Comparison of ENCODE assay signal across 8 cellular contexts in the genomic region with DNA sequence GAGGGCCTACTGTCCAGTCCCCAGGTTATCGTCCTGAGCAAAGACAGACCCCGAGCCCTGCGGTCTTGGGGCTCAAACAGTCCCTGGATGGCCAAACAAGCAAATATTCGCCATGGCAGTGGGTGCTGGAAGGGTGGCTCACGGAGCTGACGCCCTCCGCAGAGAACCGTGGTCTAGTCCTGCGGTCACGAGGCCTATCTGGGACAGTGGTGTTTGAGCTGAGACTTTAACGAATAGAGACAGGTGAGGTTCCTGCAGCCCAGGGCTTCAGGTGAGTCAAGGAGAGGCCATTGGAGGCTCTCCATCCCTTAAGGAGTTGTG. TPM values are rescaled to one million over a fixed set of nuclear protein-coding genes. Genes with fewer than 3 reads are reported as not detected.
DNase-seq lines count a peak whose midpoint lies in the region.

No MANE protein-coding gene starts in this region.

- no peaks in the 10 kb centered on the region for H3K27me3 Mint-ChIP-seq in activated T-cell treated with anti-CD3 and anti-CD28 coated beads, Interleukin-2, amount 50 U/mL, for 24 hours
- H3K27me3 Mint-ChIP-seq in activated naive CD8-positive, alpha-beta T cell treated with anti-CD3 and anti-CD28 coated beads for 36 hours: no peaks in the 10 kb centered on the region

- H3K27ac Mint-ChIP-seq in activated T-cell treated with anti-CD3 and anti-CD28 coated beads, Interleukin-2, amount 50 U/mL, for 24 hours: peak overlapping the region; percentile 83
- peak overlapping the region; percentile 94 for H3K27ac Mint-ChIP-seq in activated naive CD8-positive, alpha-beta T cell treated with anti-CD3 and anti-CD28 coated beads for 36 hours

- peak overlapping the region; percentile 82 for H3K4me3 Mint-ChIP-seq in activated T-cell treated with anti-CD3 and anti-CD28 coated beads, Interleukin-2, amount 50 U/mL, for 24 hours
- H3K4me3 Mint-ChIP-seq in activated naive CD8-positive, alpha-beta T cell treated with anti-CD3 and anti-CD28 coated beads for 36 hours: peak overlapping the region; percentile 78

- no peak for DNase-seq in activated T-cell treated with anti-CD3 and anti-CD28 coated beads, Interleukin-2, amount 50 U/mL, for 24 hours
- DNase-seq in activated T-cell treated with anti-CD3 and anti-CD28 coated beads for 4 hours (no peak), inferior parietal cortex (ENCODE audit: extremely low spot score) (peak; percentile 12), substantia nigra (lab: John Stamatoyannopoulos, UW) (peak in 3 of 49 donors; percentile 18 to 59 (median 56)), NCI-H1092 (lab: John Stamatoyannopoulos, UW) (no peak), ureter (ENCODE audit: low spot score) (no peak)
- DNase-seq in activated naive CD8-positive, alpha-beta T cell treated with anti-CD3 and anti-CD28 coated beads for 36 hours: no peak
- DNase-seq in activated CD4-positive, CD25-positive, alpha-beta regulatory T cell treated with anti-CD3 and anti-CD28 coated beads, Interleukin-2, amount 50 U/mL, for 72 hours: no peak

- peaks cover 58% of the 10 kb centered on the region for H3K4me1 Mint-ChIP-seq in activated T-cell treated with anti-CD3 and anti-CD28 coated beads, Interleukin-2, amount 50 U/mL, for 24 hours (ENCODE audit: low read depth)
- peaks cover 48% of the 10 kb centered on the region for H3K4me1 Mint-ChIP-seq in activated naive CD8-positive, alpha-beta T cell treated with anti-CD3 and anti-CD28 coated beads for 36 hours

- H3K27ac ChIP-seq in substantia nigra (ENCODE audit: low read depth, low read length, poor library complexity, severe bottlenecking): peak overlapping the region; percentile 81

- H3K36me3 Mint-ChIP-seq in activated T-cell treated with anti-CD3 and anti-CD28 coated beads, Interleukin-2, amount 50 U/mL, for 24 hours (ENCODE audit: low read depth): peaks cover 38% of the 10 kb centered on the region
- peaks cover 42% of the 10 kb centered on the region for H3K36me3 Mint-ChIP-seq in activated naive CD8-positive, alpha-beta T cell treated with anti-CD3 and anti-CD28 coated beads for 36 hours

- peaks cover 12% of the 10 kb centered on the region for H3K9me3 Mint-ChIP-seq in activated T-cell treated with anti-CD3 and anti-CD28 coated beads, Interleukin-2, amount 50 U/mL, for 24 hours
- peaks cover 19% of the 10 kb centered on the region for H3K9me3 Mint-ChIP-seq in activated naive CD8-positive, alpha-beta T cell treated with anti-CD3 and anti-CD28 coated beads for 36 hours

RNA-seq across cellular contexts. Expression of a gene that starts 0.4 kb away (rescaled TPM):
- 10 to 100 TPM; 64.2 to 65.4 TPM for total RNA-seq in activated naive CD8-positive, alpha-beta T cell treated with anti-CD3 and anti-CD28 coated beads for 36 hours
- total RNA-seq in ureter: 70.8 TPM
